25 cellular contexts compared by ENCODE assay signal in genomic region chr4:134422776-134423175, GRCh38.
"Had no signal": no experiment of that assay in that cellular context is flagged by ENCODE, and none has a peak within 500 bp of the region (broad histone marks: within the 10 kb centered on the region; RNA-seq: fewer than 3 reads in every experiment).

No MANE protein-coding gene starts in this region.

- DNase-seq: activated CD4-positive, alpha-beta memory T cell treated with anti-CD3 and anti-CD28 coated beads, Interleukin-2, amount 10 ng/mL, durations not matched to agents 7 days and 5 days; activated CD4-positive, alpha-beta T cell treated with anti-CD3 and anti-CD28 coated beads for 36 hours; activated CD4-positive, alpha-beta T cell treated with anti-CD3 and anti-CD28 coated beads, Interleukin-2, amount 50 U/mL, for 1 hour; activated gamma-delta T cell; activated naive CD4-positive, alpha-beta T cell treated with anti-CD3 and anti-CD28 coated beads for 36 hours; activated T-cell treated with anti-CD3 and anti-CD28 coated beads for 4 hours; activated T-cell treated with anti-CD3 and anti-CD28 coated beads, Interleukin-2, amount 50 U/mL, for 48 hours; amygdala; NCI-H1092; NCI-H1436; NCI-H1694 treated with DMSO at 0.1 percent for 48 hours; NCI-H2029 treated with DMSO at 0.1 percent for 48 hours; NCI-H510A treated with DMSO at 0.1 percent for 48 hours; NCI-H774; NK-92 treated with Interleukin-12 subunit alpha and Interleukin-12 subunit beta, amount 100 ng/mL, for 24 hours; OCI-M1; Peyer's patch; Right ventricle myocardium superior; SJCRH30; T-cell; WERI-Rb-1 had no signal

- H3K9me3 Mint-ChIP-seq: activated CD4-positive, alpha-beta memory T cell treated with anti-CD3 and anti-CD28 coated beads, Interleukin-2, amount 10 ng/mL, durations not matched to agents 7 days and 5 days; brain had no signal

- H3K36me3 Mint-ChIP-seq: activated naive CD8-positive, alpha-beta T cell; brain; T-cell had no signal

- H3K27ac Mint-ChIP-seq: activated CD4-positive, alpha-beta memory T cell treated with anti-CD3 and anti-CD28 coated beads, Interleukin-2, amount 10 ng/mL, durations not matched to agents 7 days and 5 days; activated CD4-positive, alpha-beta T cell treated with anti-CD3 and anti-CD28 coated beads for 36 hours; activated naive CD4-positive, alpha-beta T cell treated with anti-CD3 and anti-CD28 coated beads for 36 hours; activated naive CD8-positive, alpha-beta T cell; activated T-helper 17 cell treated with anti-CD3 and anti-CD28 coated beads, Interleukin-2, amount 50 U/mL, for 72 hours; T-cell had no signal

- H3K4me1 Mint-ChIP-seq: activated CD4-positive, alpha-beta memory T cell treated with anti-CD3 and anti-CD28 coated beads, Interleukin-2, amount 10 ng/mL, durations not matched to agents 7 days and 5 days; activated CD4-positive, alpha-beta T cell treated with anti-CD3 and anti-CD28 coated beads for 36 hours; activated T-helper 17 cell treated with anti-CD3 and anti-CD28 coated beads, Interleukin-2, amount 50 U/mL, for 72 hours; brain; central memory CD8-positive, alpha-beta T cell; T-cell had no signal

- H3K4me3 Mint-ChIP-seq: activated CD4-positive, alpha-beta memory T cell treated with anti-CD3 and anti-CD28 coated beads, Interleukin-2, amount 10 ng/mL, durations not matched to agents 7 days and 5 days; activated CD4-positive, alpha-beta T cell treated with anti-CD3 and anti-CD28 coated beads for 36 hours; activated naive CD4-positive, alpha-beta T cell treated with anti-CD3 and anti-CD28 coated beads for 36 hours; activated naive CD8-positive, alpha-beta T cell; activated T-helper 17 cell treated with anti-CD3 and anti-CD28 coated beads, Interleukin-2, amount 50 U/mL, for 72 hours; brain; central memory CD8-positive, alpha-beta T cell; T-cell had no signal

- H3K27me3 Mint-ChIP-seq: activated CD4-positive, alpha-beta memory T cell treated with anti-CD3 and anti-CD28 coated beads, Interleukin-2, amount 10 ng/mL, durations not matched to agents 7 days and 5 days; activated CD4-positive, alpha-beta T cell treated with anti-CD3 and anti-CD28 coated beads for 36 hours; activated naive CD8-positive, alpha-beta T cell; activated T-helper 17 cell treated with anti-CD3 and anti-CD28 coated beads, Interleukin-2, amount 50 U/mL, for 72 hours; brain; central memory CD8-positive, alpha-beta T cell; T-cell had no signal

- ATAC-seq: activated CD4-positive, alpha-beta T cell treated with anti-CD3 and anti-CD28 coated beads for 36 hours; activated T-helper 17 cell treated with anti-CD3 and anti-CD28 coated beads, Interleukin-2, amount 50 U/mL, for 72 hours; T-cell had no signal
